ENCODE assay signal across 26 cellular contexts in genomic region chr17:6494239-6494941, GRCh38. TPM values are rescaled to one million over a fixed set of nuclear protein-coding genes. Genes with fewer than 3 reads are reported as not detected.
DNase-seq lines count a peak whose midpoint lies in the region; ATAC-seq, FAIRE-seq and TF ChIP-seq lines count a peak whose summit lies in the region.
"Had no signal": no experiment of that assay in that cellular context is flagged by ENCODE, and none has a peak within 500 bp of the region (broad histone marks: within the 10 kb centered on the region; RNA-seq: fewer than 3 reads in every experiment).

No MANE protein-coding gene starts in this region.

- dilution Hi-C loops in keratinocyte (cut with MboI; ENCODE audit: extremely low pct_ligation_motif_present, low sequenced_read_pairs) = no loop called here

- H4K20me1 ChIP-seq in keratinocyte (ENCODE audit: control insufficient read depth, extremely low read depth, insufficient read depth, low read length) (no peaks in the 10 kb centered on the region), H9 (ENCODE audit: control insufficient read depth, insufficient read depth, insufficient read length) (no peaks in the 10 kb centered on the region)

- no peaks in the 10 kb centered on the region for H3K36me3 Mint-ChIP-seq in H9 (ENCODE audit: insufficient read depth in 1 of 3, low read depth in 3 of 3)
- H3K36me3 Mint-ChIP-seq: T-cell had no signal

- no peak overlapping the region for H3K9ac ChIP-seq in keratinocyte (ENCODE audit: control insufficient read depth, extremely low read depth, insufficient read depth, low read length)
- H3K9ac ChIP-seq in H9 (ENCODE audit: extremely low read depth, insufficient read length, low read length) = no peak overlapping the region

- no peak overlapping the region for H2BK120ac ChIP-seq in H9 (ENCODE audit: low read depth, low read length, poor library complexity, severe bottlenecking)

- intact Hi-C loops in sigmoid colon (cut with DNase I) = no loop called here
- intact Hi-C loops in vagina (cut with DNase I) = no loop called here

- FAIRE-seq in bronchial epithelial cell (lab: Jason Lieb, UNC) (peak; percentile 32), keratinocyte (lab: Jason Lieb, UNC) (peak; percentile 76)

- no peak overlapping the region for H2AK5ac ChIP-seq in H9 (ENCODE audit: insufficient read length, low read length)

- H3K4me2 ChIP-seq in keratinocyte (ENCODE audit: control insufficient read depth, extremely low read depth, insufficient read depth, low read depth, low read length) = no peak overlapping the region
- no peak overlapping the region for H3K4me2 ChIP-seq in H9 (ENCODE audit: insufficient read depth, insufficient read length, low read length)

- ATAC-seq in HG03025 (IDR thresholded peaks at IDR 0.05; ENCODE audit: low FRiP score, unreplicated experiment) (no peak), GM21447 (IDR thresholded peaks at IDR 0.05; ENCODE audit: unreplicated experiment) (no peak)
- ATAC-seq: HCT116, T-cell had no signal

- no peak overlapping the region for H3K56ac ChIP-seq in H9 (ENCODE audit: insufficient read length, low read depth, low read length)

- peak overlapping the region in 1 of 3 experiments; percentile 68; a peak in 2 of 7 replicates for H3K27ac Mint-ChIP-seq in H9
- H3K27ac Mint-ChIP-seq: activated T-helper 2 cell treated with anti-CD3 and anti-CD28 coated beads, Interferon-gamma antibody, Interleukin-2, Interleukin-4, amounts not matched to agents 10 μg/mL and 5 μg/mL and 100 μg/mL, durations not matched to agents 14 hours and 24 hours and 36 hours; T-cell had no signal

- H3K27ac ChIP-seq in keratinocyte (ENCODE audit: control insufficient read depth, insufficient read depth, low read length) (no peak overlapping the region), sigmoid colon (peak overlapping the region in 2 of 4 donors; percentile 31 to 59), H9 (ENCODE audit: insufficient read length, low read depth, low read length) (no peak overlapping the region), vagina (no peak overlapping the region)
- H3K27ac ChIP-seq: epithelial cell of prostate, psoas muscle had no signal

- H3K27me3 ChIP-seq in bronchial epithelial cell (ENCODE audit: control insufficient read depth, insufficient read depth, low read length) (no peaks in the 10 kb centered on the region), keratinocyte (ENCODE audit: control insufficient read depth, extremely low read depth, insufficient read depth, low read length) (no peaks in the 10 kb centered on the region), sigmoid colon (no peaks in the 10 kb centered on the region), H9 (ENCODE audit: insufficient read depth, low read length) (no peaks in the 10 kb centered on the region), vagina (no peaks in the 10 kb centered on the region)

- DNase-seq in NCI-H226 (peak; percentile 71), bronchial epithelial cell (ENCODE audit: low read depth) (peak; percentile 63), keratinocyte (ENCODE audit: low read depth, low spot score) (no peak), sigmoid colon (peak; percentile 28), H9 (no peak), vagina (ENCODE audit: extremely low spot score in 2 of 2) (no peak)
- DNase-seq: activated CD4-positive, alpha-beta T cell treated with anti-CD3 and anti-CD28 coated beads for 4 hours; foreskin melanocyte; Kasumi-1; left cardiac atrium; midbrain; NCI-H1105 treated with DMSO at 0.1 percent for 48 hours; SIG-M5; stimulated activated CD4-positive, alpha-beta T cell treated with anti-CD3 and anti-CD28 coated beads, Interleukin-4, amount 100 ng/mL, for 24 hours had no signal

- H4K91ac ChIP-seq in H9 (ENCODE audit: insufficient read length, low read depth, low read length) = no peak overlapping the region

- WGBS in sigmoid colon, 2 donors = 33 to 70% methylated on average over 5 of the region's 5 CpGs
- WGBS in H9 (ENCODE audit: extremely low coverage, insufficient read length, low lambda C conversion rate) = no CpG with 5 or more reads among the region's 5 CpGs

- no peak overlapping the region for H2BK5ac ChIP-seq in H9 (ENCODE audit: insufficient read length, low read length)

- no peak overlapping the region for H2BK20ac ChIP-seq in H9 (ENCODE audit: low read depth, low read length, poor library complexity, severe bottlenecking)

- H4K5ac ChIP-seq in H9 (ENCODE audit: insufficient read length, low read depth, low read length) = no peak overlapping the region

- H3K23ac ChIP-seq in H9 (ENCODE audit: insufficient read length, low read depth, low read length) = no peak overlapping the region

- H3K9me3 Mint-ChIP-seq in H9 = no peaks in the 10 kb centered on the region; a peak in 2 of 5 replicates
- H3K9me3 Mint-ChIP-seq: activated T-helper 2 cell treated with anti-CD3 and anti-CD28 coated beads, Interferon-gamma antibody, Interleukin-2, Interleukin-4, amounts not matched to agents 10 μg/mL and 5 μg/mL and 100 μg/mL, durations not matched to agents 14 hours and 24 hours and 36 hours; neural crest cell; T-cell had no signal

- TF ChIP-seq CTCF in bronchial epithelial cell (IDR thresholded peaks at IDR 0.05; ENCODE audit: insufficient read depth, low read length, severe bottlenecking) (no peak), keratinocyte (optimal IDR thresholded peaks at IDR 0.05 in 1 of 3, IDR thresholded peaks at IDR 0.05 in 1 of 3, conservative IDR thresholded peaks at IDR 0.05 in 1 of 3; ENCODE audit: extremely low read depth in 1 of 3, insufficient read depth in 2 of 3, low read length in 3 of 3) (no peak), sigmoid colon (IDR thresholded peaks at IDR 0.05) (no peak), H9 (conservative IDR thresholded peaks at IDR 0.05) (no peak), vagina (IDR thresholded peaks at IDR 0.05) (no peak)

- no peaks in the 10 kb centered on the region for H3K9me3 ChIP-seq in keratinocyte (ENCODE audit: control insufficient read depth, low read depth, low read length)
- no peaks in the 10 kb centered on the region for H3K9me3 ChIP-seq in sigmoid colon
- no peaks in the 10 kb centered on the region for H3K9me3 ChIP-seq in H9 (ENCODE audit: control insufficient read depth, low read depth, low read length)
- H3K9me3 ChIP-seq in vagina = no peaks in the 10 kb centered on the region
- H3K9me3 ChIP-seq: psoas muscle had no signal

- H3K18ac ChIP-seq in H9 (ENCODE audit: insufficient read length, low read depth, low read length) = no peak overlapping the region

- peaks cover 7% of the 10 kb centered on the region for H3K27me3 Mint-ChIP-seq in H9 (ENCODE audit: low read depth)

- H3K4me3 Mint-ChIP-seq in H9 = no peak overlapping the region
- H3K4me3 Mint-ChIP-seq: neural crest cell had no signal

- no peak overlapping the region for H3K4ac ChIP-seq in H9 (ENCODE audit: low read depth, low read length)

- no peak overlapping the region for H4K8ac ChIP-seq in H9 (replicated peaks; ENCODE audit: insufficient read length, low read depth, low read length)

- H3K36me3 ChIP-seq in bronchial epithelial cell (ENCODE audit: control insufficient read depth, insufficient read depth, low read length) (no peaks in the 10 kb centered on the region), keratinocyte (ENCODE audit: control insufficient read depth in 2 of 2, extremely low read depth in 1 of 2, insufficient read depth in 2 of 2, low read length in 2 of 2) (no peaks in the 10 kb centered on the region), sigmoid colon (no peaks in the 10 kb centered on the region), vagina (no peaks in the 10 kb centered on the region)

- no peak overlapping the region for H3K4me3 ChIP-seq in bronchial epithelial cell (ENCODE audit: low read depth, low read length)
- H3K4me3 ChIP-seq in keratinocyte (ENCODE audit: control insufficient read depth in 2 of 3, extremely low read depth in 1 of 3, insufficient read depth in 2 of 3, low read depth in 1 of 3, low read length in 3 of 3) = no peak overlapping the region
- H3K4me3 ChIP-seq in sigmoid colon = no peak overlapping the region
- no peak overlapping the region for H3K4me3 ChIP-seq in vagina
- H3K4me3 ChIP-seq: psoas muscle had no signal

- H2BK12ac ChIP-seq in H9 (ENCODE audit: insufficient read length, low read depth, low read length) = no peak overlapping the region

- H3K4me1 ChIP-seq in keratinocyte (ENCODE audit: control insufficient read depth, extremely low read depth, insufficient read depth, low read length) (peaks cover 13% of the 10 kb centered on the region), sigmoid colon (peaks cover 0 to 34% (median 21%) of the 10 kb centered on the region in 4 donors), H9 (ENCODE audit: insufficient read depth, low read length) (peaks cover 8% of the 10 kb centered on the region; the same call in 1 of the 2 replicates), vagina (peaks cover 4% of the 10 kb centered on the region)

- no peak for TF ChIP-seq POLR2A in sigmoid colon (IDR thresholded peaks at IDR 0.05)
- TF ChIP-seq POLR2A in vagina (IDR thresholded peaks at IDR 0.05) = no peak

- H3K14ac ChIP-seq in H9 (ENCODE audit: insufficient read depth, low read length) = no peak overlapping the region

- H2BK15ac ChIP-seq in H9 (ENCODE audit: low read depth, low read length) = no peak overlapping the region

- H3T11ph ChIP-seq in H9 (ENCODE audit: low read length) = no peak overlapping the region

- peaks cover 3% of the 10 kb centered on the region for H3K23me2 ChIP-seq in H9 (ENCODE audit: insufficient read length, low read depth, low read length, poor library complexity, severe bottlenecking)

- no peaks in the 10 kb centered on the region for H3K9me1 ChIP-seq in keratinocyte (ENCODE audit: control insufficient read depth, extremely low read depth, insufficient read depth, low read length)

- no peak for TF ChIP-seq EP300 in sigmoid colon (IDR thresholded peaks at IDR 0.05)

- peaks cover 64% of the 10 kb centered on the region in 2 experiments for H3K4me1 Mint-ChIP-seq in H9

- no peaks in the 10 kb centered on the region for H3K79me1 ChIP-seq in H9 (ENCODE audit: insufficient read depth, low read depth, low read length, poor library complexity, severe bottlenecking)

- no peak overlapping the region for H2AFZ ChIP-seq in keratinocyte (ENCODE audit: control insufficient read depth, low read length)
- H2AFZ ChIP-seq in H9 (ENCODE audit: low read length) = no peak overlapping the region

- H3K79me2 ChIP-seq in keratinocyte (ENCODE audit: control insufficient read depth, insufficient read depth, low read length) (no peaks in the 10 kb centered on the region), H9 (ENCODE audit: insufficient read depth, low read length) (no peaks in the 10 kb centered on the region)

RNA-seq across cellular contexts. Expression of gene PIMREG, which starts 50.1 kb away (rescaled TPM):
- 0.13 and 0.26 TPM in 2 replicates for total RNA-seq in bronchial epithelial cell
- polyA plus RNA-seq in keratinocyte = 1.7 to 7.5 TPM (median 6.5 TPM) in 3 replicates
- not detected for polyA plus RNA-seq in keratinocyte (2011; ENCODE audit: low read depth)
- 1.8 TPM in 2 replicates for polyA plus RNA-seq in keratinocyte (2011; cell fraction: cytosol; rRNA removed)
- polyA plus RNA-seq in keratinocyte (2011; cell fraction: nucleus; rRNA removed) = 1.3 TPM in 2 replicates
- 0.44 and 6.0 TPM in 2 replicates for polyA plus RNA-seq in keratinocyte (2012; ENCODE audit: low replicate concordance)
- polyA minus RNA-seq in keratinocyte = 1.2 to 3.3 TPM (median 2.7 TPM) in 3 replicates
- polyA minus RNA-seq in keratinocyte (2011; cell fraction: cytosol; rRNA and poly(A)+ RNA removed) = 3.1 TPM
- polyA minus RNA-seq in keratinocyte (2011; cell fraction: nucleus; rRNA and poly(A)+ RNA removed) = 0.47 and 0.95 TPM in 2 replicates
- total RNA-seq in sigmoid colon = not detected
- polyA plus RNA-seq in sigmoid colon = 1 to 10 TPM in 2 of 3 donors, not detected in 1; 2.5 to 7.8 TPM
- total RNA-seq in H9 (2021) = 91.6 and 92.5 TPM in 2 replicates
- 0.74 TPM for total RNA-seq in vagina

RNA-seq across cellular contexts. Expression of gene AIPL1, which starts 59.5 kb away (rescaled TPM):
- total RNA-seq in bronchial epithelial cell (under 0.01 TPM in 1 of 2 replicates, not detected in the other), sigmoid colon (not detected), H9 (2021) (0.24 and 0.57 TPM in 2 replicates), vagina (not detected)
- polyA plus RNA-seq in keratinocyte (not detected in 3 replicates), sigmoid colon (not detected)
- polyA plus RNA-seq in keratinocyte (2011; ENCODE audit: low read depth) = not detected
- polyA plus RNA-seq in keratinocyte (2011; cell fraction: cytosol; rRNA removed) = not detected in 2 replicates
- polyA plus RNA-seq in keratinocyte (2011; cell fraction: nucleus; rRNA removed) = not detected in 2 replicates
- not detected in 2 replicates for polyA plus RNA-seq in keratinocyte (2012; ENCODE audit: low replicate concordance)
- polyA minus RNA-seq in keratinocyte = not detected in 3 replicates
- polyA minus RNA-seq in keratinocyte (2011; cell fraction: cytosol; rRNA and poly(A)+ RNA removed) = not detected
- not detected in 2 replicates for polyA minus RNA-seq in keratinocyte (2011; cell fraction: nucleus; rRNA and poly(A)+ RNA removed)
- total RNA-seq: activated T-helper 2 cell treated with anti-CD3 and anti-CD28 coated beads, Interferon-gamma antibody, Interleukin-2, Interleukin-4, amounts not matched to agents 10 μg/mL and 5 μg/mL and 100 μg/mL, durations not matched to agents 14 hours and 24 hours and 36 hours; Daoy; dermis microvascular lymphatic vessel endothelial cell; left cardiac atrium; neural crest cell; OCI-LY7; psoas muscle; T-cell; ureter had no signal
- polyA plus RNA-seq: psoas muscle had no signal

Comparison
In these comparisons a context has a peak if more than half of its experiments do, and no peak if none do; other contexts are left out.
1. DNase-seq: peak in NCI-H226 (single experiment), bronchial epithelial cell (single experiment) and sigmoid colon (single experiment); none in keratinocyte (single experiment), H9 (single experiment) and vagina (0 of 2).
2. RNA of gene PIMREG, which starts 50.1 kb away (total RNA-seq): 91.6 to 92.5 TPM in H9; 0.74 TPM in vagina (single experiment), 0.13 to 0.26 TPM in bronchial epithelial cell and not detected in sigmoid colon; every median in the first group is over 10 times any median in the second.